8 cellular contexts compared by ENCODE assay signal in the genomic region with DNA sequence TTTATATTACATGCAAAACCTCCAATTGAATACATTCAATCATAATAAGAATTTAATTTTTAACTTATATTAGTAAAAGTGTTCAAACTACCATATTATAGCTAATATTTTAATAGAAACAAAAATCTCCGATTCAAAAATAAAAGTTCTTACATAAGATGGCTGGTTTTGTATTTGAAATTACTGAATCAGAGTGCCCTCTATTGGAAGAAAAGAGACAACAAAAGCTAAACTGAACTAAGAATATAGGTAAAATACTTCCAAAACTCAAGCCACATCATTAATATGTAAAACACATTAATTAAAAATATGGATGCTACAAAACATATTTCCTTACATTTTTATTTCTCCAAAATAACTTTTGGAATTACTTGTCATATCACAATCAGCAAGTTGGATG.
A peak's percentile ranks its signal among the peaks of the same experiment; 100 is the strongest.
DNase-seq lines count a peak whose midpoint lies in the region; ATAC-seq and TF ChIP-seq lines count a peak whose summit lies in the region.

No MANE protein-coding gene starts in this region.

- in situ Hi-C loops in mammary epithelial cell (cut with MboI; ENCODE audit: low sequenced_read_pairs in 2 of 2) = loop anchor here (10.0 kb wide), 1 partner anchor 723 kb away; no protein-coding TSS in a partner anchor

- TF ChIP-seq CTCF in mammary epithelial cell (conservative IDR thresholded peaks at IDR 0.05 in 1 of 2, IDR thresholded peaks at IDR 0.05 in 1 of 2; ENCODE audit: extremely low read depth in 1 of 2, insufficient read depth in 1 of 2, low read depth in 1 of 2, low read length in 2 of 2) (peak; percentile 41 to 56), neural cell (IDR thresholded peaks at IDR 0.05; ENCODE audit: poor library complexity, severe bottlenecking) (peak; percentile 68), Calu3 (IDR thresholded peaks at IDR 0.05; ENCODE audit: unreplicated experiment) (no peak)

- H3K4me3 Mint-ChIP-seq in Calu3 (ENCODE audit: low read depth, unreplicated experiment) = no peak overlapping the region

- DNase-seq in GM04504 (ENCODE audit: low read depth) = peak; percentile 3
- DNase-seq in NCI-H2081 treated with DMSO at 0.1 percent for 48 hours (lab: John Stamatoyannopoulos, UW) = peak; percentile 17
- peak; percentile 5 for DNase-seq in mammary epithelial cell
- no peak for DNase-seq in Calu3
- no peak for DNase-seq in MV-4-11 (lab: John Stamatoyannopoulos, UW)

- peaks cover 18% of the 10 kb centered on the region for H3K27me3 Mint-ChIP-seq in Calu3 (ENCODE audit: unreplicated experiment)

- TF ChIP-seq RAD21 in neural cell (conservative IDR thresholded peaks at IDR 0.05) = peak; percentile 74

- no peaks in the 10 kb centered on the region for H3K9me3 Mint-ChIP-seq in Calu3 (ENCODE audit: low read depth, unreplicated experiment)

- no TSS peak for BruUV-seq in mammary epithelial cell (replicated peaks; lab: Mats Ljungman, UMichigan)
- BruUV-seq in Calu3 (replicated peaks; lab: Mats Ljungman, UMichigan) = no TSS peak

- H3K4me2 ChIP-seq in mammary epithelial cell (ENCODE audit: insufficient read depth, low read depth, low read length) (no peak overlapping the region), neural cell (ENCODE audit: low read length) (no peak overlapping the region)

- H3K9me2 ChIP-seq in neural cell (ENCODE audit: insufficient read depth, low read length) = no peaks in the 10 kb centered on the region

- WGBS in mammary epithelial cell (ENCODE audit: low coverage, missing lambda C conversion rate) = 0% methylated on average over 1 of the region's 1 CpG

- H3K27me3 ChIP-seq in mammary epithelial cell (ENCODE audit: insufficient read depth, low read length) (no peaks in the 10 kb centered on the region), neural cell (ENCODE audit: insufficient read depth, low read depth, low read length) (no peaks in the 10 kb centered on the region)

- H2AFZ ChIP-seq in mammary epithelial cell (ENCODE audit: low read depth, low read length) (no peak overlapping the region), neural cell (ENCODE audit: low read depth, low read length) (no peak overlapping the region)

- ATAC-seq in HG02588 (IDR thresholded peaks at IDR 0.05; ENCODE audit: unreplicated experiment) (no peak), HG03457 (IDR thresholded peaks at IDR 0.05; ENCODE audit: unreplicated experiment) (no peak)

- dilution Hi-C loops in mammary epithelial cell (cut with HindIII; ENCODE audit: low sequenced_read_pairs) = no loop called here

- H3K9ac ChIP-seq in mammary epithelial cell (ENCODE audit: insufficient read depth, low read length) = no peak overlapping the region
- no peak overlapping the region for H3K9ac ChIP-seq in neural cell (ENCODE audit: low read length)

- TF ChIP-seq EP300 in neural cell (conservative IDR thresholded peaks at IDR 0.05; ENCODE audit: poor library complexity, severe bottlenecking) = no peak

- no peaks in the 10 kb centered on the region for H3F3A ChIP-seq in neural cell (ENCODE audit: insufficient read depth, low read length, poor library complexity, severe bottlenecking)

- H4K20me1 ChIP-seq in mammary epithelial cell (ENCODE audit: insufficient read depth, low read length) (no peaks in the 10 kb centered on the region), neural cell (ENCODE audit: insufficient read depth) (no peaks in the 10 kb centered on the region)

- H3K27ac ChIP-seq in mammary epithelial cell (ENCODE audit: insufficient read depth, low read depth, low read length) (no peak overlapping the region), neural cell (ENCODE audit: low read length) (no peak overlapping the region)

- CTCF ChIA-PET in mammary epithelial cell (lab: Charles Lee; ENCODE audit: low non-redundant PET) (interaction anchor here (0.7 kb wide), 3 partner anchors 37 to 826 kb away, joined by 3 to 4 read pairs (median 4); no protein-coding TSS in a partner anchor), Calu3 (lab: Charles Lee) (interaction anchor here (0.6 to 1.1 kb wide), 5 partner anchors 9 to 461 kb away, joined by 3 read pairs; no protein-coding TSS in a partner anchor)

- H3K4me3 ChIP-seq in mammary epithelial cell (replicated peaks in 1 of 3; ENCODE audit: insufficient read depth in 1 of 3, low read depth in 2 of 3, low read length in 3 of 3) (no peak overlapping the region), neural cell (ENCODE audit: low read length) (no peak overlapping the region)

- intact Hi-C loops in mammary epithelial cell (cut with micrococcal nuclease) = loop anchor here (1.0 to 5.0 kb wide), 2 partner anchors 381 to 725 kb away; no protein-coding TSS in a partner anchor
- intact Hi-C loops in Calu3 (cut with micrococcal nuclease; ENCODE audit: unreplicated experiment) = loop anchor here (1.0 to 5.0 kb wide), 3 partner anchors 111 to 725 kb away; no protein-coding TSS in a partner anchor

- no peaks in the 10 kb centered on the region for H3K9me3 ChIP-seq in mammary epithelial cell (replicated peaks; ENCODE audit: insufficient read depth, low read length)
- H3K9me3 ChIP-seq in neural cell (ENCODE audit: low read length) = no peaks in the 10 kb centered on the region

- no peaks in the 10 kb centered on the region for H3K4me1 Mint-ChIP-seq in Calu3 (ENCODE audit: low read depth, unreplicated experiment)

- H3K27ac Mint-ChIP-seq in Calu3 (ENCODE audit: unreplicated experiment) = no peak overlapping the region

- H3K79me2 ChIP-seq in mammary epithelial cell (ENCODE audit: insufficient read depth, low read length) = no peaks in the 10 kb centered on the region
- no peaks in the 10 kb centered on the region for H3K79me2 ChIP-seq in neural cell (replicated peaks; ENCODE audit: insufficient read depth, low read length)

- H3K4me1 ChIP-seq in mammary epithelial cell (ENCODE audit: insufficient read depth, low read length) = no peaks in the 10 kb centered on the region

- no peaks in the 10 kb centered on the region for H3K36me3 ChIP-seq in mammary epithelial cell (ENCODE audit: insufficient read depth, low read length)
- no peaks in the 10 kb centered on the region for H3K36me3 ChIP-seq in neural cell (ENCODE audit: insufficient read depth, low read length)

- H3K36me3 Mint-ChIP-seq in Calu3 (ENCODE audit: insufficient read depth, unreplicated experiment) = no peaks in the 10 kb centered on the region

TF ChIP-seq in neural cell, 6 proteins besides CTCF, POLR2A, EP300 and RAD21:
- TF ChIP-seq SMC3 (conservative IDR thresholded peaks at IDR 0.05; ENCODE audit: poor library complexity) = peak; percentile 67
- no peak for TF ChIP-seq POLR2AphosphoS5 (IDR thresholded peaks at IDR 0.05)
TF ChIP-seq in neural cell: peak in this region for 1.

Comparison
In these comparisons a context has a peak if more than half of its experiments do, and no peak if none do; other contexts are left out.
1. DNase-seq: peak in GM04504 (single experiment), NCI-H2081 treated with DMSO at 0.1 percent for 48 hours (single experiment) and mammary epithelial cell (single experiment); none in Calu3 (single experiment) and MV-4-11 (single experiment).